In the genomic region with DNA sequence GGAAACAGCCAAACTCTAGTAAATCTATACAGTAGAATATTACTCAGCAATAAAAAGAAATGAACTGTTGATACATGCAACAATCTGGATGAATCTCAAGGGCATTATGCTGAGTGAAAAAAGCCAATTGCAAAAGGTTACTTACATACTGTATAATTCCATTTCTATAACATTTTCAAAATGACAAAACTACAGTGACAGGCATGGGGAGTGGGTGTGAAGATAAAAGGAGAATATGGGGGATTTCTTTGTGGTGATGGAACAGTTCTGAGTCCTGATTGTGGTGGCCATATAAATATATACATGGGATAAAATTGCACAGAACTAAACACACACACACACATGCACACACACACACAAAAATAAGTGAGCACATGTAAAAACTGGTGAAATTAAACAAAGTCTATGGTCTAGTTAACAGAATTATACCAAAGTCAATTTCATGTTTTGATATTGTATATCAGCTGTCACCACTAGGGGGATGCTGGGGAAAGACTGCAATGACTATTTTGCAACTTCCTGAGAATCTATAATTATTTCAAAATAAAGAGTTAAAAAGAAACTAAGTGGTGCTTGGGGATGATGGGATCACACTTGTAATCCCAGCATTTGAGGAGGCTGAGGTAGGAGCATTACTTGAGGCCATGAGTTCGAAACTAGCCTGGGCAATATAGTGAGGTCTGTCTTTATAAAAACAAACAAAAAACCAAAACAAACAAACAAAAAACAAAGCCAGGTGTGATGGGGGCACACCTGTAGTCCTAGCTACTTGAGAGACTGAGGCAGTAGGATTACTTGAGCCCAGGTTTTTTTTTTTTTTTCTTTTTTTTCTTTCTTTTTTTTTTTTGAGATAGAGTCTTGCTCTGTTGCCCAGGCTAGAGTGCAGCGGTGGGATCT, we compare ENCODE assay signal across 8 cellular contexts.
DNase-seq lines count a peak whose midpoint lies in the region; ATAC-seq and TF ChIP-seq lines count a peak whose summit lies in the region.

No MANE protein-coding gene starts in this region.

- H3K27ac Mint-ChIP-seq in neural crest cell (ENCODE audit: unreplicated experiment), result no peak overlapping the region

- H4K20me1 ChIP-seq in KMS-11 (ENCODE audit: insufficient read depth), result no peaks in the 10 kb centered on the region

- no peak for ATAC-seq in GM18505 (IDR thresholded peaks at IDR 0.05; ENCODE audit: unreplicated experiment)

- no peaks in the 10 kb centered on the region for H3K36me3 ChIP-seq in KMS-11 (ENCODE audit: insufficient read depth)
- H3K36me3 ChIP-seq in breast epithelium, result no peaks in the 10 kb centered on the region

- H3K9me3 ChIP-seq in breast epithelium, result peaks cover 0 to 7% of the 10 kb centered on the region in 2 donors

- no peaks in the 10 kb centered on the region for H3K27me3 Mint-ChIP-seq in neural crest cell (ENCODE audit: low read depth)

- DNase-seq in NCI-H748 (lab: John Stamatoyannopoulos, UW; ENCODE audit: unreplicated experiment) (peak; percentile 1), NCI-H748 treated with DMSO at 0.1 percent for 48 hours (lab: John Stamatoyannopoulos, UW) (no peak), breast epithelium (ENCODE audit: low spot score in 2 of 2) (no peak), neural crest cell (ENCODE audit: low read depth, low spot score) (no peak), NK-92 (lab: John Stamatoyannopoulos, UW; ENCODE audit: unreplicated experiment) (no peak), mesenteric fat pad (ENCODE audit: low spot score) (no peak)

- no peaks in the 10 kb centered on the region for H3K27me3 ChIP-seq in KMS-11 (ENCODE audit: insufficient read depth, low read depth)
- H3K27me3 ChIP-seq in breast epithelium, result no peaks in the 10 kb centered on the region

- H3K4me2 ChIP-seq in KMS-11, result no peak overlapping the region

- H3K27ac ChIP-seq in KMS-11, result no peak overlapping the region
- H3K27ac ChIP-seq in breast epithelium, result no peak overlapping the region

- H3K4me1 Mint-ChIP-seq in neural crest cell, result no peaks in the 10 kb centered on the region

- intact Hi-C loops in breast epithelium (cut with DNase I; ENCODE audit: low total_unique reads), result no loop called here

- no peak overlapping the region for H3K9ac ChIP-seq in KMS-11

- TF ChIP-seq POLR2A in breast epithelium (IDR thresholded peaks at IDR 0.05) (no peak), GM18505 (IDR thresholded peaks at IDR 0.05; ENCODE audit: borderline replicate concordance, extremely low read depth, insufficient read depth, insufficient read length) (no peak)

- H3K4me3 Mint-ChIP-seq in neural crest cell, result no peak overlapping the region

- H3K9me3 Mint-ChIP-seq in neural crest cell, result peaks cover 10% of the 10 kb centered on the region

- H3K79me2 ChIP-seq in KMS-11 (ENCODE audit: insufficient read depth, low read depth), result no peaks in the 10 kb centered on the region

- TF ChIP-seq CTCF in KMS-11 (conservative IDR thresholded peaks at IDR 0.05; ENCODE audit: low read depth, low read length), result peak; percentile 91
- peak; percentile 24 to 49 (median 46) for TF ChIP-seq CTCF in breast epithelium (IDR thresholded peaks at IDR 0.05)
- TF ChIP-seq CTCF in neural crest cell (conservative IDR thresholded peaks at IDR 0.05), result peak; percentile 76

- H3K4me3 ChIP-seq in KMS-11 (IDR thresholded peaks at IDR 0.05; ENCODE audit: insufficient read depth, low read depth, low read length) (no peak overlapping the region), breast epithelium (no peak overlapping the region)

- H3K4me1 ChIP-seq in KMS-11 (ENCODE audit: low read depth, poor library complexity, severe bottlenecking), result no peaks in the 10 kb centered on the region
- H3K4me1 ChIP-seq in breast epithelium, result no peaks in the 10 kb centered on the region

- H2AFZ ChIP-seq in KMS-11 (ENCODE audit: low read depth), result no peak overlapping the region

- no peaks in the 10 kb centered on the region for H3K36me3 Mint-ChIP-seq in neural crest cell (ENCODE audit: low read depth)
